29 cellular contexts compared by ENCODE assay signal in the genomic region with DNA sequence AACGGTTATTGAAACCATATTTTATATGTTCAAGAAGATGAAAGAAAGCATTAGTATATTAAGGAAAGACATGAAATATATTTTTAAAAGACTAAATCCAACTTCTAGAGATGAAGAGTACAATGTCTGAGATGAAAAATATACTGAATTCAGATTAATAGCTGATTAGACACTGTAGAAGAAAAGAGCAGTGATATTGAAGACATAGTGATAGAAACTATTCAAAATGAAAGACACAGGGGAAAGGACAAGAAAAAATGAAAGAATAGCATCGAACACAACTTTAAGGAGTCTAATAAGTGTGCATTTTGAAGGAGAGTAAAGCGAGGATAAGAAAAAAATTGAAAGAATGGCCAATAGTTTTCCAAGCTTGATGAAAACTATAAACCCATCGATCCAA.
"Had no signal": no experiment of that assay in that cellular context is flagged by ENCODE, and none has a peak within 500 bp of the region (broad histone marks: within the 10 kb centered on the region; RNA-seq: fewer than 3 reads in every experiment).

No MANE protein-coding gene starts in this region.

- H3K36me3 ChIP-seq: colonic mucosa, gastrocnemius medialis, left lung, neural progenitor cell, right atrium auricular region, stomach, tibial artery had no signal

- H3K27me3 ChIP-seq: colonic mucosa, gastrocnemius medialis, left lung, neural progenitor cell, right atrium auricular region, stomach, testis, tibial artery had no signal

- H3K4me1 ChIP-seq: colonic mucosa, gastrocnemius medialis, parathyroid adenoma, right atrium auricular region, stomach, tibial artery had no signal

- H3K27me3 Mint-ChIP-seq: dendritic cell treated with granulocyte-macrophage colony-stimulating factor and Interleukin-4, amounts not matched to agents 40 ng/mL and 50 ng/mL, for 4 days had no signal

- H3K4me3 Mint-ChIP-seq: dendritic cell treated with granulocyte-macrophage colony-stimulating factor and Interleukin-4, amounts not matched to agents 40 ng/mL and 50 ng/mL, for 4 days; endodermal cell; mesothelial cell of epicardium; naive thymus-derived CD4-positive, alpha-beta T cell; nephron; neural progenitor cell; stimulated activated effector memory CD8-positive, alpha-beta T cell treated with anti-CD3 and anti-CD28 coated beads, Interleukin-12 subunit alpha, Interleukin-12 subunit beta, amount 100 ng/mL, for 72 hours; type B pancreatic cell had no signal

- H3K36me3 Mint-ChIP-seq: stimulated activated effector memory CD8-positive, alpha-beta T cell treated with anti-CD3 and anti-CD28 coated beads, Interleukin-12 subunit alpha, Interleukin-12 subunit beta, amount 100 ng/mL, for 72 hours; type B pancreatic cell had no signal

- H3K9me3 ChIP-seq: colonic mucosa, gastrocnemius medialis, mucosa of descending colon, right atrium auricular region, testis, tibial artery had no signal

- H3K4me2 ChIP-seq: neural progenitor cell had no signal

- H3K27ac ChIP-seq: colonic mucosa, epithelial cell of prostate, gastrocnemius medialis, left lung, neural progenitor cell, parathyroid adenoma, right atrium auricular region, stomach, testis, tibial artery had no signal

- H3K4me1 Mint-ChIP-seq: endodermal cell, neural progenitor cell had no signal

- H2AFZ ChIP-seq: neural progenitor cell, parathyroid adenoma had no signal

- H3K9me3 Mint-ChIP-seq: dendritic cell treated with granulocyte-macrophage colony-stimulating factor and Interleukin-4, amounts not matched to agents 40 ng/mL and 50 ng/mL, for 4 days; stimulated activated effector memory CD8-positive, alpha-beta T cell treated with anti-CD3 and anti-CD28 coated beads, Interleukin-12 subunit alpha, Interleukin-12 subunit beta, amount 100 ng/mL, for 72 hours had no signal

- H3K4me3 ChIP-seq: colonic mucosa, gastrocnemius medialis, left lung, mucosa of descending colon, neural progenitor cell, right atrium auricular region, stomach, testis, tibial artery had no signal

- ATAC-seq: esophagus mucosa; gastrocnemius medialis; left cardiac atrium; left lung; mucosa of descending colon; naive thymus-derived CD4-positive, alpha-beta T cell; sciatic nerve; stimulated activated effector memory CD8-positive, alpha-beta T cell treated with anti-CD3 and anti-CD28 coated beads, Interleukin-12 subunit alpha, Interleukin-12 subunit beta, amount 100 ng/mL, for 72 hours had no signal

- H3K27ac Mint-ChIP-seq: endodermal cell; mesothelial cell of epicardium; naive thymus-derived CD4-positive, alpha-beta T cell; nephron; neural progenitor cell; progenitor cell of endocrine pancreas; stimulated activated effector memory CD8-positive, alpha-beta T cell treated with anti-CD3 and anti-CD28 coated beads, Interleukin-12 subunit alpha, Interleukin-12 subunit beta, amount 100 ng/mL, for 72 hours; type B pancreatic cell had no signal

- H3K79me2 ChIP-seq: parathyroid adenoma had no signal

- DNase-seq: colonic mucosa; effector CD8-positive, alpha-beta T cell; endodermal cell; foreskin fibroblast; gastrocnemius medialis; head of caudate nucleus; left cardiac atrium; left lung; mesenchymal stem cell; mucosa of descending colon; naive thymus-derived CD4-positive, alpha-beta T cell; stimulated activated CD4-positive, alpha-beta T cell treated with anti-CD3 and anti-CD28 coated beads, Interleukin-2, amount 100 ng/mL, for 24 hours; stimulated activated CD4-positive, alpha-beta T cell treated with anti-CD3 and anti-CD28 coated beads, Interleukin-4, amount 100 ng/mL, for 24 hours; stimulated activated naive CD4-positive, alpha-beta T cell treated with Interleukin-2 at 50 U/mL for 16 hours; stomach; testis; tibial artery had no signal

- H3K9ac ChIP-seq: neural progenitor cell, parathyroid adenoma had no signal
